10 cellular contexts compared by ENCODE assay signal in genomic region chrX:39850630-39851152, GRCh38.
DNase-seq lines count a peak whose midpoint lies in the region; ATAC-seq and TF ChIP-seq lines count a peak whose summit lies in the region.
"Had no signal": no experiment of that assay in that cellular context is flagged by ENCODE, and none has a peak within 500 bp of the region (broad histone marks: within the 10 kb centered on the region; RNA-seq: fewer than 3 reads in every experiment).

No MANE protein-coding gene starts in this region.

- H3K4me3 ChIP-seq in GM23248, result no peak overlapping the region
- H3K4me3 ChIP-seq in fibroblast of pulmonary artery (replicated peaks; ENCODE audit: low read depth, low read length), result no peak overlapping the region

- H3K4me1 ChIP-seq in GM23248 (ENCODE audit: insufficient read depth), result peaks cover 8% of the 10 kb centered on the region; the same call in 1 of the 2 replicates

- no peak overlapping the region for H3K4me2 ChIP-seq in GM23248 (ENCODE audit: unreplicated experiment)

- DNase-seq in CD1c-positive myeloid dendritic cell (ENCODE audit: extremely low spot score) (peak; percentile 54), GM23248 (peak; percentile 52), NOMO-1 treated with dmso at 0.1 percent for 144 hours (lab: John Stamatoyannopoulos, UW; ENCODE audit: unreplicated experiment) (peak; percentile 49), fibroblast of pulmonary artery (ENCODE audit: low read depth) (peak; percentile 69), NCI-H1092 (lab: John Stamatoyannopoulos, UW) (no peak), foreskin melanocyte (no peak)
- DNase-seq: Karpas-422 had no signal

- no peaks in the 10 kb centered on the region for H3K79me2 ChIP-seq in GM23248 (ENCODE audit: insufficient read depth)

- H3K27ac ChIP-seq in GM23248, result no peak overlapping the region

- 60 to 61% methylated on average over 3 of the region's 3 CpGs for WGBS in GM23248 (ENCODE audit: low coverage in 1 of 2, low lambda C conversion rate in 2 of 2, missing lambda C conversion rate in 2 of 2), 2 experiments

- in situ Hi-C loops in GM23248 (cut with MboI), result no loop called here

- H4K20me1 ChIP-seq in GM23248 (ENCODE audit: insufficient read depth), result no peaks in the 10 kb centered on the region

- no peak overlapping the region for H2AFZ ChIP-seq in GM23248

- ATAC-seq in esophagus mucosa, result no peak
- ATAC-seq in HG02678 (IDR thresholded peaks at IDR 0.05; ENCODE audit: unreplicated experiment), result no peak
- ATAC-seq: naive thymus-derived CD4-positive, alpha-beta T cell had no signal

- no peak overlapping the region for H3K9ac ChIP-seq in GM23248

- no peaks in the 10 kb centered on the region for H3K27me3 ChIP-seq in GM23248 (replicated peaks; ENCODE audit: insufficient read depth)

- no peaks in the 10 kb centered on the region for H3K9me2 ChIP-seq in GM23248 (ENCODE audit: insufficient read depth)

- H3F3A ChIP-seq in GM23248 (ENCODE audit: insufficient read depth), result no peaks in the 10 kb centered on the region

- no peaks in the 10 kb centered on the region for H3K36me3 ChIP-seq in GM23248 (ENCODE audit: low read depth)

- no peaks in the 10 kb centered on the region for H3K9me3 ChIP-seq in GM23248 (ENCODE audit: low read depth)

- TF ChIP-seq CTCF in fibroblast of pulmonary artery (IDR thresholded peaks at IDR 0.05; ENCODE audit: low read length, missing control alignments), result no peak

Comparison
In these comparisons a context has a peak if more than half of its experiments do, and no peak if none do; other contexts are left out.
1. DNase-seq: peak in CD1c-positive myeloid dendritic cell (single experiment), GM23248 (single experiment), NOMO-1 treated with dmso at 0.1 percent for 144 hours (single experiment) and fibroblast of pulmonary artery (single experiment); none in NCI-H1092 (single experiment) and foreskin melanocyte (single experiment).